11 cellular contexts compared by ENCODE assay signal in the genomic region with DNA sequence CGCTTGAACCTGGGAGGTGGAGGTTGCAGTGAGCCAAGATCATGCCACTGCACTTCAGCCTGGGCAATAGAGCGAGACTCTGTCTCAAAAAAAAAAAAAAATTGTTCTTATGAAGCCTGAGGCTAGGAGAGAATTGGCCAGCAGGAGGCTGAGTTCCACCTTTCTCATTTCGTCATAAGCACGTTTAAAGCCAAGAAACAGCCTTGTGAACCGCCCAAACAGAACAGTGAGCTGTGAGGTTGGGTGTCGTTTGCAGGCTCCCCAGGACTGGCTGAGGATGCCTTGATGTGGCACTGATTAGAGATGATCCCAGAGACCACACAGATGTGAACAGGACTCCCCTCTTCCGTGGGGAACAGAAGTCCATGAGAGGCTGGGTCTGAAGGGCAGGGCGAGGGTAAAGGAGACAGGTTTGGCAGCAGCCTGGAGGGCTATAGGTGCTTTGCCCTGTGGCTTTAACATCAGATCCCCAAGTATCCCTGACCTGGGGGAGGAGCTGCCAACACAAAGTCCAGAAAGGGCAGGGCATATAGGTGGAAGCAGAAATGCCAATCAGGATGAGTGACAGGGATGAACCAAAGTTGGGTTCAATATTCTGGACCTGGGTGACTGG. TPM values are rescaled to one million over a fixed set of nuclear protein-coding genes. Genes with fewer than 3 reads are reported as not detected.
DNase-seq lines count a peak whose midpoint lies in the region; ATAC-seq and TF ChIP-seq lines count a peak whose summit lies in the region.
"Had no signal": no experiment of that assay in that cellular context is flagged by ENCODE, and none has a peak within 500 bp of the region (broad histone marks: within the 10 kb centered on the region; RNA-seq: fewer than 3 reads in every experiment).

No MANE protein-coding gene starts in this region.

- H3K36me3 ChIP-seq in brain microvascular endothelial cell (replicated peaks) = no peaks in the 10 kb centered on the region
- H3K36me3 ChIP-seq in MG63 = no peaks in the 10 kb centered on the region

- DNase-seq in CD1c-positive myeloid dendritic cell (ENCODE audit: extremely low spot score) = peak; percentile 33
- peak; percentile 70 for DNase-seq in HT-29 (ENCODE audit: low spot score)
- DNase-seq in brain microvascular endothelial cell = no peak
- DNase-seq in left colon = peak; percentile 49 to 55
- DNase-seq in MG63 = no peak
- DNase-seq in UCSD-AML1 (lab: John Stamatoyannopoulos, UW; ENCODE audit: unreplicated experiment) = no peak
- DNase-seq in SK-N-DZ (ENCODE audit: low spot score) = no peak
- DNase-seq: dorsolateral prefrontal cortex, NCI-H2171 had no signal

- H3K4me3 ChIP-seq in brain microvascular endothelial cell (ENCODE audit: low read depth, low read length) (no peak overlapping the region), MG63 (no peak overlapping the region)
- H3K4me3 ChIP-seq: dorsolateral prefrontal cortex had no signal

- H3K27me3 ChIP-seq in brain microvascular endothelial cell (replicated peaks) = no peaks in the 10 kb centered on the region
- H3K27me3 ChIP-seq in MG63 = no peaks in the 10 kb centered on the region
- H3K27me3 ChIP-seq: dorsolateral prefrontal cortex had no signal

- H3K9me3 ChIP-seq in MG63 = no peaks in the 10 kb centered on the region

- H3K27ac ChIP-seq in brain microvascular endothelial cell = no peak overlapping the region
- H3K27ac ChIP-seq: dorsolateral prefrontal cortex had no signal

- intact Hi-C loops in left colon (cut with DNase I, micrococcal nuclease) = no loop called here

- in situ Hi-C loops in brain microvascular endothelial cell (cut with HindIII; ENCODE audit: low pct_ligation_motif_present, low sequenced_read_pairs) = no loop called here

- TF ChIP-seq CTCF in brain microvascular endothelial cell (IDR thresholded peaks at IDR 0.05; ENCODE audit: low read depth, low read length, missing control alignments) = peak; percentile 58

- ATAC-seq in left colon = peak; percentile 76
- ATAC-seq in HG03521 (IDR thresholded peaks at IDR 0.05; ENCODE audit: unreplicated experiment) = no peak
- ATAC-seq: natural killer cell treated with Interleukin-12 subunit alpha and Interleukin-12 subunit beta and Interleukin-15 and Interleukin-18, amount 100 ng/mL, for 72 hours had no signal

RNA-seq across cellular contexts. Expression of a gene that starts 52.9 kb away (rescaled TPM):
- total RNA-seq in HT-29 (2014; rRNA removed; shearing (Covaris generic)) = not detected in 2 replicates
- 10 to 100 TPM; 13.7 to 19.2 TPM for total RNA-seq in left colon
- 0.10 and 2.0 TPM in 2 replicates for total RNA-seq in MG63 (2014; rRNA removed; shearing (Covaris generic); ENCODE audit: low replicate concordance)
- polyA plus RNA-seq in SK-N-DZ (2014; cell fraction: cytosol; rRNA removed) = not detected in 2 replicates
- polyA plus RNA-seq in SK-N-DZ (2014; cell fraction: nucleus; rRNA removed) = not detected in 2 replicates
- total RNA-seq: natural killer cell treated with Interleukin-12 subunit alpha and Interleukin-12 subunit beta and Interleukin-15 and Interleukin-18, amount 100 ng/mL, for 72 hours had no signal

Comparison
In these comparisons a context has a peak if more than half of its experiments do, and no peak if none do; other contexts are left out.
1. DNase-seq: peak in CD1c-positive myeloid dendritic cell (single experiment), HT-29 (single experiment) and left colon (2 of 2); none in brain microvascular endothelial cell (single experiment), MG63 (single experiment), UCSD-AML1 (single experiment) and SK-N-DZ (single experiment).